In genomic region chr4:75547647-75548387, GRCh38 we compare ENCODE assay signal across 13 cellular contexts. TPM values are rescaled to one million over a fixed set of nuclear protein-coding genes. Genes with fewer than 3 reads are reported as not detected.
DNase-seq lines count a peak whose midpoint lies in the region; ATAC-seq and TF ChIP-seq lines count a peak whose summit lies in the region.
"Had no signal": no experiment of that assay in that cellular context is flagged by ENCODE, and none has a peak within 500 bp of the region (broad histone marks: within the 10 kb centered on the region; RNA-seq: fewer than 3 reads in every experiment).

No MANE protein-coding gene starts in this region.

- H4K20me1 ChIP-seq in hepatocyte (ENCODE audit: insufficient read depth, poor library complexity, severe bottlenecking) = no peaks in the 10 kb centered on the region

- H3K36me3 Mint-ChIP-seq in activated naive CD4-positive, alpha-beta T cell treated with anti-CD3 and anti-CD28 coated beads, Interleukin-2, amount 50 U/mL, for 72 hours = no peaks in the 10 kb centered on the region

- H3K9me3 ChIP-seq in hepatocyte (ENCODE audit: low read depth) = no peaks in the 10 kb centered on the region

- 80% methylated on average over 15 of the region's 15 CpGs for WGBS in hepatocyte (ENCODE audit: low lambda C conversion rate, missing lambda C conversion rate)

- TF ChIP-seq CTCF in hepatocyte (IDR thresholded peaks at IDR 0.05; ENCODE audit: poor library complexity) = no peak

- H3K79me2 ChIP-seq in hepatocyte = no peaks in the 10 kb centered on the region
- H3K79me2 ChIP-seq: parathyroid adenoma had no signal

- no peaks in the 10 kb centered on the region for H3K9me2 ChIP-seq in hepatocyte (replicated peaks; ENCODE audit: insufficient read depth)

- no peaks in the 10 kb centered on the region for H3K27me3 ChIP-seq in hepatocyte

- no peaks in the 10 kb centered on the region for H3K36me3 ChIP-seq in hepatocyte (replicated peaks; ENCODE audit: insufficient read depth, low read depth)

- no peak overlapping the region for H3K27ac ChIP-seq in hepatocyte
- H3K27ac ChIP-seq: parathyroid adenoma had no signal

- DNase-seq in SHP77 (lab: John Stamatoyannopoulos, UW) = peak; percentile 2 to 7
- DNase-seq in SHP77 treated with DMSO at 0.1 percent for 48 hours (lab: John Stamatoyannopoulos, UW) = no peak
- peak; percentile 72 for DNase-seq in amniotic epithelial cell (ENCODE audit: low read depth)
- DNase-seq in hepatocyte (ENCODE audit: low spot score) = peak; percentile 68
- DNase-seq in ureter (ENCODE audit: low spot score) = peak; percentile 44
- DNase-seq in foreskin melanocyte = no peak
- DNase-seq in activated naive CD4-positive, alpha-beta T cell treated with anti-CD3 and anti-CD28 coated beads, Interleukin-2, amount 50 U/mL, for 72 hours (ENCODE audit: low spot score in 2 of 2) = no peak
- DNase-seq in islet precursor cell = no peak
- DNase-seq: AML-193, cortex of kidney, NCI-H524 had no signal

- H3K4me3 ChIP-seq in hepatocyte = no peak overlapping the region

- H3K9me3 Mint-ChIP-seq in activated naive CD4-positive, alpha-beta T cell treated with anti-CD3 and anti-CD28 coated beads, Interleukin-2, amount 50 U/mL, for 72 hours = no peaks in the 10 kb centered on the region
- H3K9me3 Mint-ChIP-seq: activated T-helper 17 cell treated with anti-CD3 and anti-CD28 coated beads, Interleukin-2, amount 50 U/mL, for 72 hours had no signal

- no peak overlapping the region for H3K4me2 ChIP-seq in hepatocyte

- H3K4me1 ChIP-seq in hepatocyte (ENCODE audit: insufficient read depth) = no peaks in the 10 kb centered on the region
- H3K4me1 ChIP-seq: parathyroid adenoma had no signal

- no peak for ATAC-seq in activated naive CD4-positive, alpha-beta T cell treated with anti-CD3 and anti-CD28 coated beads, Interleukin-2, amount 50 U/mL, for 72 hours
- ATAC-seq: activated T-helper 17 cell treated with anti-CD3 and anti-CD28 coated beads, Interleukin-2, amount 50 U/mL, for 72 hours had no signal

- no peak overlapping the region for H2AFZ ChIP-seq in hepatocyte
- H2AFZ ChIP-seq: parathyroid adenoma had no signal

- peak overlapping the region in 1 of 2 donors; percentile 32 for H3K27ac Mint-ChIP-seq in activated naive CD4-positive, alpha-beta T cell treated with anti-CD3 and anti-CD28 coated beads, Interleukin-2, amount 50 U/mL, for 72 hours
- H3K27ac Mint-ChIP-seq: activated T-helper 17 cell treated with anti-CD3 and anti-CD28 coated beads, Interleukin-2, amount 50 U/mL, for 72 hours had no signal

RNA-seq across cellular contexts. Expression of gene ODAPH, which starts 8.0 kb away (rescaled TPM):
- 0.48 and 0.60 TPM in 2 replicates for total RNA-seq in hepatocyte
- 3.2 and 5.8 TPM in 2 replicates for polyA plus RNA-seq in hepatocyte
- not detected for total RNA-seq in ureter
- total RNA-seq in activated naive CD4-positive, alpha-beta T cell treated with anti-CD3 and anti-CD28 coated beads, Interleukin-2, amount 50 U/mL, for 72 hours = not detected

RNA-seq across cellular contexts. Expression of gene THAP6, which starts 33.5 kb away (rescaled TPM):
- total RNA-seq in hepatocyte = 19.1 and 20.1 TPM in 2 replicates
- polyA plus RNA-seq in hepatocyte = 11.8 and 13.6 TPM in 2 replicates
- total RNA-seq in ureter = 30.8 TPM
- 10 to 100 TPM; 18.9 to 20.8 TPM for total RNA-seq in activated naive CD4-positive, alpha-beta T cell treated with anti-CD3 and anti-CD28 coated beads, Interleukin-2, amount 50 U/mL, for 72 hours

RNA-seq across cellular contexts. Expression of gene RCHY1, which starts 33.6 kb away (rescaled TPM):
- total RNA-seq in hepatocyte (28.9 and 43.3 TPM in 2 replicates), ureter (28.8 TPM)
- polyA plus RNA-seq in hepatocyte = 29.1 and 30.0 TPM in 2 replicates
- 10 to 100 TPM; 33.3 to 35.5 TPM for total RNA-seq in activated naive CD4-positive, alpha-beta T cell treated with anti-CD3 and anti-CD28 coated beads, Interleukin-2, amount 50 U/mL, for 72 hours

Comparison
In these comparisons a context has a peak if more than half of its experiments do, and no peak if none do; other contexts are left out.
1. DNase-seq: peak in SHP77 (2 of 2), amniotic epithelial cell (single experiment), hepatocyte (single experiment) and ureter (single experiment); none in SHP77 treated with DMSO at 0.1 percent for 48 hours (single experiment), foreskin melanocyte (single experiment), activated naive CD4-positive, alpha-beta T cell treated with anti-CD3 and anti-CD28 coated beads, Interleukin-2, amount 50 U/mL, for 72 hours (0 of 2) and islet precursor cell (single experiment).